In the genomic region with DNA sequence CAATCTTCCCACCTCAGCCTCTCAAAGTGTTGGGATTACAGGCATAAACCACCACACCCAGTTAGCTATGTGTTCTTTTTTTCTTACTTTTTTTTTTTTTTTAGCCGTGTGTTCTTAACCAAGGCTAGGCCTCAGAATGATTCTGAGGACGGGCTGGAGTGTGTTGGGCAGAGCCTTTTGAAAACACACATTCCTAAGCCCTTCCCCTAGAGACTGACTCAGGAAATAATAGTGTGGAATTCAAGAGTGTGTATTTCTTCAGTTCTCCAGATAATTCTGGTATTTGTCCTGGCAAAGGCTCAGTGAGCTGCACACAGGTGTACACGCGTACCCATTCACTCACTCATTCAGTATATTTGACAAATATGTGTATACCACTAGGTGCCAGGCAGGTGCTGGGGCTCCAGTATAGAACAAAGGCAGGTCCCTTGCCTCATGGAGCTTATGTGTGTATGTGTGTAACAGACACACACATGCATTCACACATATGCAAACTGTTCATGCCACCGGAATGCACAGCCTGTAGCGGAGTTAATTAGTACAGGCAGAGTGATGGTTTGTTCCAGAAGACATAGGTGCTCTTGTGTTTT, we compare ENCODE assay signal across 11 cellular contexts. TPM values are rescaled to one million over a fixed set of nuclear protein-coding genes. Genes with fewer than 3 reads are reported as not detected.
DNase-seq lines count a peak whose midpoint lies in the region; ATAC-seq and TF ChIP-seq lines count a peak whose summit lies in the region.
"Had no signal": no experiment of that assay in that cellular context is flagged by ENCODE, and none has a peak within 500 bp of the region (broad histone marks: within the 10 kb centered on the region; RNA-seq: fewer than 3 reads in every experiment).

No MANE protein-coding gene starts in this region.

- H3K9me3 Mint-ChIP-seq in activated CD8-positive, alpha-beta T cell treated with anti-CD3 and anti-CD28 coated beads, Interleukin-2, amount 10 ng/mL, durations not matched to agents 7 days and 5 days (ENCODE audit: insufficient read depth), result no peaks in the 10 kb centered on the region

- 38 to 75% methylated on average over 2 to 3 of the region's 6 CpGs for WGBS in gastroesophageal sphincter (ENCODE audit: low coverage in 1 of 2), 2 donors

- peaks cover 0 to 59% of the 10 kb centered on the region in 2 donors for H3K36me3 ChIP-seq in gastroesophageal sphincter
- H3K36me3 ChIP-seq in A673 (ENCODE audit: insufficient read depth, low read length, poor library complexity, severe bottlenecking), result no peaks in the 10 kb centered on the region

- H3K36me3 Mint-ChIP-seq in activated CD8-positive, alpha-beta T cell treated with anti-CD3 and anti-CD28 coated beads, Interleukin-2, amount 10 ng/mL, durations not matched to agents 7 days and 5 days (ENCODE audit: low read depth), result peaks cover 53% of the 10 kb centered on the region

- TF ChIP-seq POLR2A in gastroesophageal sphincter (IDR thresholded peaks at IDR 0.05), result no peak

- intact Hi-C loops in A673 (cut with micrococcal nuclease; ENCODE audit: unreplicated experiment), result no loop called here

- no peaks in the 10 kb centered on the region for H3K27me3 Mint-ChIP-seq in activated CD8-positive, alpha-beta T cell treated with anti-CD3 and anti-CD28 coated beads, Interleukin-2, amount 10 ng/mL, durations not matched to agents 7 days and 5 days (ENCODE audit: low read depth)

- CTCF ChIA-PET in activated CD8-positive, alpha-beta T cell treated with anti-CD3 and anti-CD28 coated beads, Interleukin-2, amount 10 ng/mL, durations not matched to agents 7 days and 5 days (lab: Charles Lee), result interaction anchor here (0.6 to 7.5 kb wide), 19 partner anchors 9 to 249 kb away, joined by 3 to 78 read pairs (median 4); a partner anchor contains a TSS
- CTCF ChIA-PET in A673 (lab: Charles Lee), result interaction anchor here (0.6 kb wide), 1 partner anchor 145 kb away, joined by 9 read pairs; no protein-coding TSS in a partner anchor

- H3K4me3 Mint-ChIP-seq in activated CD8-positive, alpha-beta T cell treated with anti-CD3 and anti-CD28 coated beads, Interleukin-2, amount 10 ng/mL, durations not matched to agents 7 days and 5 days, result no peak overlapping the region

- peaks cover 0 to 32% (median 20%) of the 10 kb centered on the region in 3 donors for H3K4me1 ChIP-seq in gastroesophageal sphincter
- peaks cover 5% of the 10 kb centered on the region for H3K4me1 ChIP-seq in A673 (ENCODE audit: insufficient read depth, low read length, poor library complexity, severe bottlenecking)

- TF ChIP-seq EP300 in gastroesophageal sphincter (IDR thresholded peaks at IDR 0.05), result no peak

- no peak for ATAC-seq in activated CD8-positive, alpha-beta T cell treated with anti-CD3 and anti-CD28 coated beads, Interleukin-2, amount 10 ng/mL, durations not matched to agents 7 days and 5 days
- peak; percentile 58 for ATAC-seq in gastroesophageal sphincter
- ATAC-seq: Panc1 had no signal

- H3K27me3 ChIP-seq in gastroesophageal sphincter, result no peaks in the 10 kb centered on the region
- H3K27me3 ChIP-seq in A673 (replicated peaks; ENCODE audit: insufficient read depth, low read depth, low read length, poor library complexity), result no peaks in the 10 kb centered on the region

- no peak for TF ChIP-seq CTCF in gastroesophageal sphincter (IDR thresholded peaks at IDR 0.05)
- TF ChIP-seq CTCF in A673 (conservative IDR thresholded peaks at IDR 0.05; ENCODE audit: low read depth, low read length), result no peak

- H3K4me1 Mint-ChIP-seq in activated CD8-positive, alpha-beta T cell treated with anti-CD3 and anti-CD28 coated beads, Interleukin-2, amount 10 ng/mL, durations not matched to agents 7 days and 5 days (ENCODE audit: low read depth), result peaks cover 89% of the 10 kb centered on the region

- no peaks in the 10 kb centered on the region for H3K9me3 ChIP-seq in gastroesophageal sphincter
- no peaks in the 10 kb centered on the region for H3K9me3 ChIP-seq in A673 (ENCODE audit: low read depth, low read length, poor library complexity, severe bottlenecking)

- BruUV-seq in A673 (replicated peaks; lab: Mats Ljungman, UMichigan), result no TSS peak

- POLR2A ChIA-PET in activated CD8-positive, alpha-beta T cell treated with anti-CD3 and anti-CD28 coated beads, Interleukin-2, amount 10 ng/mL, durations not matched to agents 7 days and 5 days (lab: Charles Lee), result interaction anchor here (0.7 to 4.1 kb wide), 5 partner anchors 19 to 406 kb away, joined by 3 to 23 read pairs (median 3); a partner anchor contains a TSS
- POLR2A ChIA-PET in A673 (lab: Charles Lee; ENCODE audit: low non-redundant PET), result no interaction called here

- peak overlapping the region; percentile 74 for H3K27ac Mint-ChIP-seq in activated CD8-positive, alpha-beta T cell treated with anti-CD3 and anti-CD28 coated beads, Interleukin-2, amount 10 ng/mL, durations not matched to agents 7 days and 5 days

- H3K27ac ChIP-seq in gastroesophageal sphincter (peak overlapping the region in 3 of 4 donors; percentile 28 to 74 (median 50)), A673 (ENCODE audit: low read depth, low read length, poor library complexity, severe bottlenecking) (no peak overlapping the region)
- H3K27ac ChIP-seq: epithelial cell of prostate had no signal

- peak; percentile 12 for DNase-seq in Daoy (ENCODE audit: low read depth)
- DNase-seq in activated CD8-positive, alpha-beta T cell treated with anti-CD3 and anti-CD28 coated beads, Interleukin-2, amount 10 ng/mL, durations not matched to agents 7 days and 5 days, result no peak
- peak; percentile 6 for DNase-seq in renal cortical epithelial cell (ENCODE audit: low read depth)
- DNase-seq in central memory CD4-positive, alpha-beta T cell, result no peak
- DNase-seq in stimulated activated CD4-positive, alpha-beta T cell treated with anti-CD3 and anti-CD28 coated beads, Interleukin-2, amount 100 ng/mL, for 48 hours, result no peak
- no peak for DNase-seq in A673 (ENCODE audit: low spot score)
- DNase-seq in medulla oblongata (ENCODE audit: extremely low spot score), result no peak

- no peak overlapping the region for H3K4me3 ChIP-seq in gastroesophageal sphincter
- H3K4me3 ChIP-seq in A673 (ENCODE audit: low read depth, low read length, poor library complexity, severe bottlenecking), result no peak overlapping the region

RNA-seq across cellular contexts. Expression of a gene that starts 19.4 kb away (rescaled TPM):
- 11.1 and 12.1 TPM in 2 replicates for total RNA-seq in Daoy (2014; rRNA removed; shearing (Covaris generic))
- total RNA-seq in activated CD8-positive, alpha-beta T cell treated with anti-CD3 and anti-CD28 coated beads, Interleukin-2, amount 10 ng/mL, durations not matched to agents 7 days and 5 days, result 100 to 1,000 TPM; 166 to 169 TPM
- total RNA-seq in gastroesophageal sphincter, result 10 to 100 TPM; 42.4 to 50.6 (median 49.3) TPM
- 6.1 and 17.4 TPM in 2 replicates for total RNA-seq in renal cortical epithelial cell
- 53.7 and 56.0 TPM in 2 replicates for total RNA-seq in A673 (2021)

RNA-seq across cellular contexts. Expression of a gene that starts 42.7 kb away (rescaled TPM):
- 15.9 and 19.8 TPM in 2 replicates for total RNA-seq in Daoy (2014; rRNA removed; shearing (Covaris generic))
- 10 to 100 TPM; 24.1 to 25.2 TPM for total RNA-seq in activated CD8-positive, alpha-beta T cell treated with anti-CD3 and anti-CD28 coated beads, Interleukin-2, amount 10 ng/mL, durations not matched to agents 7 days and 5 days
- total RNA-seq in gastroesophageal sphincter (10 to 100 TPM in 1 of 4 donors, 1 to 10 TPM in 3; 7.2 to 15.0 (median 8.7) TPM), renal cortical epithelial cell (19.0 and 23.8 TPM in 2 replicates), A673 (2021) (19.7 and 23.5 TPM in 2 replicates)

RNA-seq across cellular contexts. Expression of a gene that starts 42.8 kb away (rescaled TPM):
- 7.1 and 8.6 TPM in 2 replicates for total RNA-seq in Daoy (2014; rRNA removed; shearing (Covaris generic))
- 10 to 100 TPM; 13.6 to 13.9 TPM for total RNA-seq in activated CD8-positive, alpha-beta T cell treated with anti-CD3 and anti-CD28 coated beads, Interleukin-2, amount 10 ng/mL, durations not matched to agents 7 days and 5 days
- total RNA-seq in gastroesophageal sphincter (10 to 100 TPM in 1 of 4 donors, 1 to 10 TPM in 3; 6.5 to 10.4 (median 8.0) TPM), renal cortical epithelial cell (12.9 TPM in 2 replicates), A673 (2021) (14.2 and 16.0 TPM in 2 replicates)

RNA-seq across cellular contexts. Expression of a gene that starts 50.1 kb away (rescaled TPM):
- not detected in 2 replicates for total RNA-seq in Daoy (2014; rRNA removed; shearing (Covaris generic))
- not detected for total RNA-seq in activated CD8-positive, alpha-beta T cell treated with anti-CD3 and anti-CD28 coated beads, Interleukin-2, amount 10 ng/mL, durations not matched to agents 7 days and 5 days
- total RNA-seq in gastroesophageal sphincter (not detected), renal cortical epithelial cell (not detected in 2 replicates), A673 (2021) (not detected in 2 replicates)
- total RNA-seq: activated CD8-positive, alpha-beta memory T cell treated with anti-CD3 and anti-CD28 coated beads for 36 hours had no signal

Comparison
In these comparisons a context has a peak if more than half of its experiments do, and no peak if none do; other contexts are left out.
1. DNase-seq: peak in Daoy (single experiment) and renal cortical epithelial cell (single experiment); none in activated CD8-positive, alpha-beta T cell treated with anti-CD3 and anti-CD28 coated beads, Interleukin-2, amount 10 ng/mL, durations not matched to agents 7 days and 5 days (single experiment), central memory CD4-positive, alpha-beta T cell (single experiment), stimulated activated CD4-positive, alpha-beta T cell treated with anti-CD3 and anti-CD28 coated beads, Interleukin-2, amount 100 ng/mL, for 48 hours (0 of 2), A673 (single experiment) and medulla oblongata (single experiment).